Comparison of ENCODE assay signal across 8 cellular contexts in genomic region chr16:30472328-30472942, GRCh38. TPM values are rescaled to one million over a fixed set of nuclear protein-coding genes. Genes with fewer than 3 reads are reported as not detected.
DNase-seq lines count a peak whose midpoint lies in the region; ATAC-seq and TF ChIP-seq lines count a peak whose summit lies in the region.

Gene ITGAL, plus strand, starts transcription at chr16:30472742. Its CDS starts 96 bp downstream, at chr16:30472838.

- peak; percentile 57 for ATAC-seq in HG02642 (IDR thresholded peaks at IDR 0.05; ENCODE audit: poor library complexity, unreplicated experiment)

- no peaks in the 10 kb centered on the region for H3K36me3 Mint-ChIP-seq in nephron progenitor cell (ENCODE audit: low read depth)

- TF ChIP-seq CTCF in GM06990 (IDR thresholded peaks at IDR 0.05; ENCODE audit: insufficient read depth, low read length, poor library complexity, severe bottlenecking) (no peak), nephron progenitor cell (IDR thresholded peaks at IDR 0.05) (no peak), thyroid gland (IDR thresholded peaks at IDR 0.05) (no peak), prostate gland (IDR thresholded peaks at IDR 0.05) (no peak)

- H3K4me1 Mint-ChIP-seq in nephron progenitor cell: no peaks in the 10 kb centered on the region

- no peak within 1 kb of the TSS for H3K4me3 Mint-ChIP-seq in nephron progenitor cell

- peaks cover 4% of the 10 kb centered on the region for H3K9me3 Mint-ChIP-seq in nephron progenitor cell

- TF ChIP-seq POLR2A in thyroid gland (IDR thresholded peaks at IDR 0.05): no peak
- TF ChIP-seq POLR2A in prostate gland (IDR thresholded peaks at IDR 0.05): no peak

- no peaks in the 10 kb centered on the region for H3K9me3 ChIP-seq in thyroid gland
- H3K9me3 ChIP-seq in prostate gland: no peaks in the 10 kb centered on the region

- WGBS in thyroid gland, 2 donors: 72 to 73% methylated on average over 8 of the region's 8 CpGs
- 76% methylated on average over 8 of the region's 8 CpGs for WGBS in prostate gland

- DNase-seq in GM06990 (ENCODE audit: extremely low read depth, insufficient read length): peak; percentile 81
- peak; percentile 70 for DNase-seq in SIG-M5 (lab: John Stamatoyannopoulos, UW)
- DNase-seq in activated naive CD4-positive, alpha-beta T cell (lab: John Stamatoyannopoulos, UW): peak; percentile 41 to 71 (median 52)
- no peak for DNase-seq in nephron progenitor cell
- peak; percentile 9 to 15 for DNase-seq in thyroid gland
- DNase-seq in cortex of kidney (lab: John Stamatoyannopoulos, UW): no peak
- DNase-seq in prostate gland (ENCODE audit: low spot score): no peak

- H3K27ac Mint-ChIP-seq in nephron progenitor cell: peak within 1 kb of the TSS; percentile 57

- no peaks in the 10 kb centered on the region for H3K4me1 ChIP-seq in thyroid gland
- no peaks in the 10 kb centered on the region for H3K4me1 ChIP-seq in prostate gland (replicated peaks)

- peaks cover 10% of the 10 kb centered on the region for H3K27me3 Mint-ChIP-seq in nephron progenitor cell (ENCODE audit: low read depth, poor library complexity)

- H3K27me3 ChIP-seq in GM06990 (replicated peaks; ENCODE audit: control insufficient read depth, insufficient read depth, low read length): no peaks in the 10 kb centered on the region
- no peaks in the 10 kb centered on the region for H3K27me3 ChIP-seq in thyroid gland
- peaks cover 5% of the 10 kb centered on the region for H3K27me3 ChIP-seq in prostate gland (replicated peaks; ENCODE audit: insufficient read depth)

- H3K4me3 ChIP-seq in GM06990 (replicated peaks; ENCODE audit: low read depth, low read length): peak within 1 kb of the TSS; percentile 64
- no peak within 1 kb of the TSS for H3K4me3 ChIP-seq in thyroid gland (replicated peaks in 1 of 3)
- H3K4me3 ChIP-seq in prostate gland: no peak within 1 kb of the TSS

- intact Hi-C loops in thyroid gland (cut with DNase I): no loop called here
- intact Hi-C loops in prostate gland (cut with DNase I): no loop called here

- H3K27ac ChIP-seq in thyroid gland (no peak within 1 kb of the TSS), prostate gland (no peak within 1 kb of the TSS)

- peaks cover 5% of the 10 kb centered on the region for H3K36me3 ChIP-seq in GM06990 (ENCODE audit: control insufficient read depth, insufficient read depth, low read length)
- no peaks in the 10 kb centered on the region for H3K36me3 ChIP-seq in thyroid gland
- H3K36me3 ChIP-seq in prostate gland: no peaks in the 10 kb centered on the region

RNA-seq across cellular contexts. Expression of gene ITGAL, which starts in this region (rescaled TPM):
- 1 to 10 TPM in 3 of 4 donors, under 1 TPM in 1; 0.56 to 4.6 (median 2.8) TPM for total RNA-seq in thyroid gland
- 10 to 100 TPM in 1 of 2 donors, 1 to 10 TPM in 1; 2.5 to 12.7 TPM for total RNA-seq in prostate gland

Comparison
In these comparisons a context has a peak if more than half of its experiments do, and no peak if none do; other contexts are left out.
1. DNase-seq: peak in GM06990 (single experiment), SIG-M5 (single experiment), activated naive CD4-positive, alpha-beta T cell (4 of 4) and thyroid gland (2 of 2); none in nephron progenitor cell (single experiment), cortex of kidney (single experiment) and prostate gland (single experiment).